7 cellular contexts compared by ENCODE assay signal in genomic region chr11:46348566-46348981, GRCh38.
DNase-seq lines count a peak whose midpoint lies in the region; ATAC-seq and TF ChIP-seq lines count a peak whose summit lies in the region.

No MANE protein-coding gene starts in this region.

- H3K36me3 ChIP-seq in KMS-11 (ENCODE audit: insufficient read depth) = no peaks in the 10 kb centered on the region; the same call in 1 of the 2 replicates
- H3K36me3 ChIP-seq in iPS-20b (ENCODE audit: insufficient read depth, low read depth, low read length) = 0 out of 2 replicates have a peak, but pooled peaks cover 5% of the 10 kb centered on the region
- no peaks in the 10 kb centered on the region for H3K36me3 ChIP-seq in stomach smooth muscle (ENCODE audit: control insufficient read depth in 2 of 2, insufficient read depth in 2 of 2, low read length in 2 of 2)

- peaks cover 32% of the 10 kb centered on the region for H3K79me2 ChIP-seq in KMS-11 (ENCODE audit: insufficient read depth, low read depth)

- H3K27ac ChIP-seq in KMS-11 (peak overlapping the region; percentile 38), iPS-20b (ENCODE audit: low read length) (peak overlapping the region; percentile 32), stomach smooth muscle (ENCODE audit: low read length) (no peak overlapping the region)

- H3K4me2 ChIP-seq in KMS-11 = peak overlapping the region; percentile 83

- peaks cover 4% of the 10 kb centered on the region for H3K27me3 ChIP-seq in KMS-11 (ENCODE audit: insufficient read depth, low read depth)
- peaks cover 17% of the 10 kb centered on the region for H3K27me3 ChIP-seq in iPS-20b (ENCODE audit: insufficient read depth, low read length)
- no peaks in the 10 kb centered on the region for H3K27me3 ChIP-seq in stomach smooth muscle (ENCODE audit: control insufficient read depth in 1 of 2, insufficient read depth in 2 of 2, low read length in 2 of 2)

- H3K9me3 ChIP-seq in iPS-20b (ENCODE audit: insufficient read depth, low read depth, low read length) (no peaks in the 10 kb centered on the region), stomach smooth muscle (ENCODE audit: control insufficient read depth in 2 of 2, low read length in 2 of 2) (no peaks in the 10 kb centered on the region)

- H3K4me1 Mint-ChIP-seq in activated naive CD4-positive, alpha-beta T cell treated with anti-CD3 and anti-CD28 coated beads, Interleukin-2, amount 50 U/mL, for 24 hours = peaks cover 82% of the 10 kb centered on the region

- no peak overlapping the region for H2AFZ ChIP-seq in KMS-11 (ENCODE audit: low read depth)

- no peak for ATAC-seq in HG03045 (IDR thresholded peaks at IDR 0.05; ENCODE audit: unreplicated experiment)
- ATAC-seq in GM21723 (IDR thresholded peaks at IDR 0.05; ENCODE audit: unreplicated experiment) = no peak

- H3K9me3 Mint-ChIP-seq in activated naive CD4-positive, alpha-beta T cell treated with anti-CD3 and anti-CD28 coated beads, Interleukin-2, amount 50 U/mL, for 24 hours = no peaks in the 10 kb centered on the region

- no peaks in the 10 kb centered on the region for H3K36me3 Mint-ChIP-seq in activated naive CD4-positive, alpha-beta T cell treated with anti-CD3 and anti-CD28 coated beads, Interleukin-2, amount 50 U/mL, for 24 hours

- DNase-seq in COLO829 (ENCODE audit: low spot score) = no peak

- H3K4me3 ChIP-seq in KMS-11 (IDR thresholded peaks at IDR 0.05; ENCODE audit: insufficient read depth, low read depth, low read length) (no peak overlapping the region), iPS-20b (ENCODE audit: low read length) (peak overlapping the region; percentile 84), stomach smooth muscle (ENCODE audit: low read length in 2 of 2) (peak overlapping the region; percentile 77 to 81)

- peaks cover 19% of the 10 kb centered on the region for H3K4me1 ChIP-seq in KMS-11 (ENCODE audit: low read depth, poor library complexity, severe bottlenecking)
- peaks cover 40% of the 10 kb centered on the region for H3K4me1 ChIP-seq in iPS-20b (ENCODE audit: insufficient read depth, low read length)
- H3K4me1 ChIP-seq in stomach smooth muscle (ENCODE audit: control insufficient read depth, insufficient read depth, low read length) = peaks cover 44% of the 10 kb centered on the region

- H3K27me3 Mint-ChIP-seq in activated naive CD4-positive, alpha-beta T cell treated with anti-CD3 and anti-CD28 coated beads, Interleukin-2, amount 50 U/mL, for 24 hours = no peaks in the 10 kb centered on the region

- H4K20me1 ChIP-seq in KMS-11 (ENCODE audit: insufficient read depth) = no peaks in the 10 kb centered on the region

- peak overlapping the region; percentile 55; the same call in 1 of the 2 replicates for H3K9ac ChIP-seq in KMS-11
- peak overlapping the region; percentile 77 for H3K9ac ChIP-seq in iPS-20b (ENCODE audit: low read depth, low read length)
- no peak overlapping the region for H3K9ac ChIP-seq in stomach smooth muscle (ENCODE audit: low read length in 2 of 2)

- peak overlapping the region; percentile 96 for H3K27ac Mint-ChIP-seq in activated naive CD4-positive, alpha-beta T cell treated with anti-CD3 and anti-CD28 coated beads, Interleukin-2, amount 50 U/mL, for 24 hours

- TF ChIP-seq CTCF in KMS-11 (conservative IDR thresholded peaks at IDR 0.05; ENCODE audit: low read depth, low read length) = no peak

- H3K4me3 Mint-ChIP-seq in activated naive CD4-positive, alpha-beta T cell treated with anti-CD3 and anti-CD28 coated beads, Interleukin-2, amount 50 U/mL, for 24 hours = peak overlapping the region; percentile 97

Comparison
In these comparisons a context has a peak if more than half of its experiments do, and no peak if none do; other contexts are left out.
1. H3K9ac ChIP-seq: peak in KMS-11 (single experiment) and iPS-20b (single experiment); none in stomach smooth muscle (0 of 2).